In the genomic region with DNA sequence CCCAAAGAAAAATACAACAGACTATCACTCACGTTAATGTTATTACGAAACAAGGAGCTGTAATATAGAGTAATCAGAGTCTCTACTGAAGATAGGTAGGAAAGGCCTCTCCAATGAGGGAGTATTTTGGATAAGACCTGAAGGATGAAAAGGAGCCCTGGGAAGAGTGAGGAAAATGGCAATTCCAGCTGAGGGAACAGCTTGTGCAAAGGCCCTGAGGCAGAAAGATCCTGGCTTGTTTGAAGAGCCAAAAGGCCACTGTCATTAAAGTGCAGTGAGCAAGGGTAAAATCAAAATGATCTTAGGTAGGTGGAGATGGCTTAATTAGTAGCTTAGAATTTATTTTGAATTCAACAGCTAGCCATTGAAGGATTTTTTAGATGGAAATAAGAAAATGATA, we compare ENCODE assay signal across 10 cellular contexts.
"Had no signal": no experiment of that assay in that cellular context is flagged by ENCODE, and none has a peak within 500 bp of the region (broad histone marks: within the 10 kb centered on the region; RNA-seq: fewer than 3 reads in every experiment).

No MANE protein-coding gene starts in this region.

- ATAC-seq: HepG2 had no signal

- DNase-seq: GM23248, GOT3, H9, HCEC 1CT, HFFc6, KG1 had no signal

- H3K9ac ChIP-seq: GM23248 had no signal

- FAIRE-seq: H54, HepG2 had no signal

- H3K27ac Mint-ChIP-seq: HFFc6, IgD-negative memory B cell had no signal

- H2AFZ ChIP-seq: GM23248 had no signal

- H3K27ac ChIP-seq: GM23248, HL-60 had no signal

- H3K4me3 ChIP-seq: GM23248 had no signal

- H3K9me3 Mint-ChIP-seq: HFFc6 had no signal

- H3K27me3 Mint-ChIP-seq: IgD-negative memory B cell had no signal

- H3K4me3 Mint-ChIP-seq: H9, HFFc6, IgD-negative memory B cell had no signal
